ENCODE assay signal across 1 cellular context in genomic region chr18:39198376-39198775, GRCh38.
TF ChIP-seq lines count a peak whose summit lies in the region.

No MANE protein-coding gene starts in this region.

TF ChIP-seq in SK-N-SH treated with all-trans-retinoic acid at 6 μM for 48 hours, 23 proteins besides CTCF, POLR2A, EP300 and RAD21 (continued from another document):
- TF ChIP-seq PATZ1 (CRISPR knock-in tag; IDR thresholded peaks at IDR 0.05; ENCODE audit: borderline replicate concordance): no peak
